Comparison of ENCODE assay signal across 34 cellular contexts in genomic region chr16:16790597-16790996, GRCh38.
"Had no signal": no experiment of that assay in that cellular context is flagged by ENCODE, and none has a peak within 500 bp of the region (broad histone marks: within the 10 kb centered on the region; RNA-seq: fewer than 3 reads in every experiment).

No MANE protein-coding gene starts in this region.

- H3K4me1 ChIP-seq: adrenal gland, ascending aorta, body of pancreas, breast epithelium had no signal

- DNase-seq: activated effector memory CD4-positive, alpha-beta T cell treated with anti-CD3 and anti-CD28 coated beads, Interleukin-2, amount 50 U/mL, for 16 hours; activated effector memory CD4-positive, alpha-beta T cell treated with Interleukin-2 at 50 U/mL for 16 hours; activated gamma-delta T cell; activated gamma-delta T cell treated with Interleukin-2 at 50 U/mL for 16 hours; activated naive CD4-positive, alpha-beta T cell; activated naive CD4-positive, alpha-beta T cell treated with anti-CD3 and anti-CD28 coated beads for 36 hours; activated naive CD4-positive, alpha-beta T cell treated with anti-CD3 and anti-CD28 coated beads, Interleukin-2, amount 10 ng/mL, durations not matched to agents 7 days and 5 days; activated naive CD4-positive, alpha-beta T cell treated with anti-CD3 and anti-CD28 coated beads, Interleukin-2, amount 50 U/mL, for 16 hours; activated naive CD4-positive, alpha-beta T cell treated with Interleukin-2 at 50 U/mL for 16 hours; activated naive CD8-positive, alpha-beta T cell treated with anti-CD3 and anti-CD28 coated beads for 36 hours; activated naive CD8-positive, alpha-beta T cell treated with anti-CD3 and anti-CD28 coated beads, Interleukin-2, amount 10 ng/mL, durations not matched to agents 7 days and 5 days; activated naive CD8-positive, alpha-beta T cell treated with anti-CD3 and anti-CD28 coated beads, Interleukin-2, amount 50 U/mL, for 24 hours; activated T-cell treated with anti-CD3 and anti-CD28 coated beads, Interleukin-2, amount 50 U/mL, for 1 hour; activated T-cell treated with anti-CD3 and anti-CD28 coated beads, Interleukin-2, amount 50 U/mL, for 24 hours; activated T-cell treated with anti-CD3 and anti-CD28 coated beads, Interleukin-2, amount 50 U/mL, for 4 hours; activated T-cell treated with anti-CD3 and anti-CD28 coated beads, Interleukin-2, amount 50 U/mL, for 48 hours; activated T-cell treated with anti-CD3 and anti-CD28 coated beads, Interleukin-2, amount 50 U/mL, for 72 hours; adrenal gland; amniotic stem cell; amygdala; anterior cingulate cortex; aorta; body of pancreas; brain microvascular endothelial cell; caudate nucleus; central memory CD4-positive, alpha-beta T cell; cerebellar nuclear complex had no signal

- FAIRE-seq: astrocyte, bronchial epithelial cell had no signal

- ATAC-seq: activated naive CD4-positive, alpha-beta T cell treated with anti-CD3 and anti-CD28 coated beads, Interleukin-2, amount 50 U/mL, for 72 hours; activated naive CD8-positive, alpha-beta T cell treated with anti-CD3 and anti-CD28 coated beads, Interleukin-2, amount 50 U/mL, for 24 hours; activated T-cell treated with anti-CD3 and anti-CD28 coated beads, Interleukin-2, amount 50 U/mL, for 4 hours; activated T-cell treated with anti-CD3 and anti-CD28 coated beads, Interleukin-2, amount 50 U/mL, for 72 hours; activated T-helper 17 cell treated with anti-CD3 and anti-CD28 coated beads, Interleukin-2, amount 50 U/mL, for 72 hours; body of pancreas had no signal

- H3K27ac ChIP-seq: adrenal gland, ascending aorta, body of pancreas, brain microvascular endothelial cell, breast epithelium, cardiac muscle cell had no signal

- H3K36me3 ChIP-seq: adrenal gland, ascending aorta, brain microvascular endothelial cell, breast epithelium, cardiac muscle cell had no signal

- H3K27me3 ChIP-seq: adrenal gland, ascending aorta, body of pancreas, brain microvascular endothelial cell, breast epithelium, cardiac muscle cell had no signal

- H3K4me3 ChIP-seq: adrenal gland, ascending aorta, body of pancreas, breast epithelium, cardiac muscle cell had no signal
